22 cellular contexts compared by ENCODE assay signal in genomic region chr13:21569686-21570085, GRCh38. TPM values are rescaled to one million over a fixed set of nuclear protein-coding genes. Genes with fewer than 3 reads are reported as not detected.
DNase-seq lines count a peak whose midpoint lies in the region; ATAC-seq lines count a peak whose summit lies in the region.
"Had no signal": no experiment of that assay in that cellular context is flagged by ENCODE, and none has a peak within 500 bp of the region (broad histone marks: within the 10 kb centered on the region; RNA-seq: fewer than 3 reads in every experiment).

No MANE protein-coding gene starts in this region.

- peak overlapping the region; percentile 30 for H3K4me2 ChIP-seq in Karpas-422 (ENCODE audit: low read depth, low read length, poor library complexity, severe bottlenecking)
- H3K4me2 ChIP-seq: A549; BLaER1 treated with 17β-estradiol and CSF1 and Interleukin-3, amounts not matched to agents 10 nM and 100 nM had no signal

- H3K4me3 Mint-ChIP-seq in T-helper 17 cell (no peak overlapping the region), memory B cell (no peak overlapping the region)
- H3K4me3 Mint-ChIP-seq in effector memory CD8-positive, alpha-beta T cell, result no peak overlapping the region
- H3K4me3 Mint-ChIP-seq: CD14-positive monocyte; CD4-positive, alpha-beta T cell; CD8-positive, alpha-beta memory T cell; HFFc6 had no signal

- no peaks in the 10 kb centered on the region for H3K27me3 ChIP-seq in Karpas-422 (ENCODE audit: low read length)
- H3K27me3 ChIP-seq: BE2C; BLaER1 treated with 17β-estradiol and CSF1 and Interleukin-3, amounts not matched to agents 10 nM and 100 nM had no signal

- no peak overlapping the region for H2AFZ ChIP-seq in Karpas-422 (ENCODE audit: low read length)

- H3K9me3 ChIP-seq in Karpas-422 (ENCODE audit: low read length) (no peaks in the 10 kb centered on the region), T-helper 17 cell (ENCODE audit: control insufficient read depth, low read length, poor library complexity, severe bottlenecking) (no peaks in the 10 kb centered on the region)
- H3K9me3 ChIP-seq: A549; BE2C; BLaER1 treated with 17β-estradiol and CSF1 and Interleukin-3, amounts not matched to agents 10 nM and 100 nM; HAP-1 had no signal

- peaks cover 11% of the 10 kb centered on the region for H3K36me3 ChIP-seq in Karpas-422 (ENCODE audit: insufficient read depth, low read length)

- H3K4me1 Mint-ChIP-seq in T-helper 17 cell (peaks cover 26% of the 10 kb centered on the region), memory B cell (peaks cover 30% of the 10 kb centered on the region)
- peaks cover 26 to 47% of the 10 kb centered on the region in 2 donors for H3K4me1 Mint-ChIP-seq in effector memory CD8-positive, alpha-beta T cell (ENCODE audit: low read depth in 2 of 2)

- DNase-seq in Karpas-422 (no peak), T-helper 17 cell (no peak), memory B cell (ENCODE audit: low spot score in 2 of 2) (no peak), DMS79 treated with DMSO at 0.1 percent for 48 hours (lab: John Stamatoyannopoulos, UW) (no peak)
- no peak for DNase-seq in effector memory CD8-positive, alpha-beta T cell
- DNase-seq: 8988T; ACHN; AML-193; BE2C; CD4-positive, alpha-beta T cell; CD8-positive, alpha-beta memory T cell; DMS 273 treated with DMSO at 0.1 percent for 48 hours; DMS79; GF-D8; GOT3; HFFc6 had no signal

- no peaks in the 10 kb centered on the region for H4K20me1 ChIP-seq in Karpas-422 (ENCODE audit: insufficient read depth, low read depth, low read length)

- H3K36me3 Mint-ChIP-seq in T-helper 17 cell (ENCODE audit: low read depth), result peaks cover 5% of the 10 kb centered on the region
- peaks cover 18% of the 10 kb centered on the region for H3K36me3 Mint-ChIP-seq in effector memory CD8-positive, alpha-beta T cell (ENCODE audit: insufficient read depth)
- H3K36me3 Mint-ChIP-seq in memory B cell, result peaks cover 15% of the 10 kb centered on the region

- H3K9me2 ChIP-seq in Karpas-422 (replicated peaks; ENCODE audit: insufficient read depth, low read length), result no peaks in the 10 kb centered on the region

- no peaks in the 10 kb centered on the region for H3K9me3 Mint-ChIP-seq in effector memory CD8-positive, alpha-beta T cell
- no peaks in the 10 kb centered on the region for H3K9me3 Mint-ChIP-seq in memory B cell
- H3K9me3 Mint-ChIP-seq: CD14-positive monocyte; CD4-positive, alpha-beta T cell; HFFc6 had no signal

- peaks cover 83% of the 10 kb centered on the region for H3K79me2 ChIP-seq in Karpas-422 (ENCODE audit: low read length)

- H3K9ac ChIP-seq in Karpas-422 (ENCODE audit: low read length), result no peak overlapping the region
- H3K9ac ChIP-seq: BLaER1 treated with 17β-estradiol and CSF1 and Interleukin-3, amounts not matched to agents 10 nM and 100 nM had no signal

- no peak overlapping the region for H3K4me3 ChIP-seq in Karpas-422 (ENCODE audit: low read length)
- H3K4me3 ChIP-seq: A549; BLaER1 treated with 17β-estradiol and CSF1 and Interleukin-3, amounts not matched to agents 10 nM and 100 nM; HAP-1 had no signal

- H3K27me3 Mint-ChIP-seq in T-helper 17 cell (no peaks in the 10 kb centered on the region), memory B cell (no peaks in the 10 kb centered on the region)
- no peaks in the 10 kb centered on the region for H3K27me3 Mint-ChIP-seq in effector memory CD8-positive, alpha-beta T cell
- H3K27me3 Mint-ChIP-seq: CD4-positive, alpha-beta T cell; CD8-positive, alpha-beta memory T cell had no signal

- peak overlapping the region; percentile 9 for H3K27ac Mint-ChIP-seq in T-helper 17 cell
- peak overlapping the region; percentile 0 to 19 for H3K27ac Mint-ChIP-seq in effector memory CD8-positive, alpha-beta T cell
- H3K27ac Mint-ChIP-seq in memory B cell, result peak overlapping the region; percentile 43
- H3K27ac Mint-ChIP-seq: CD14-positive monocyte; CD4-positive, alpha-beta T cell; HFFc6 had no signal

- H3K27ac ChIP-seq in Karpas-422 (ENCODE audit: low read length), result no peak overlapping the region
- H3K27ac ChIP-seq: A549; BLaER1 treated with 17β-estradiol and CSF1 and Interleukin-3, amounts not matched to agents 10 nM and 100 nM had no signal

- no peak for ATAC-seq in T-helper 17 cell
- no peak for ATAC-seq in effector memory CD8-positive, alpha-beta T cell (replicated peaks)
- no peak for ATAC-seq in memory B cell (ENCODE audit: low read depth)
- ATAC-seq in HG02852 (IDR thresholded peaks at IDR 0.05; ENCODE audit: unreplicated experiment), result no peak
- no peak for ATAC-seq in HG03457 (IDR thresholded peaks at IDR 0.05; ENCODE audit: unreplicated experiment)
- ATAC-seq: A549 had no signal

- H3K4me1 ChIP-seq in Karpas-422 (ENCODE audit: low read length), result peaks cover 32% of the 10 kb centered on the region
- H3K4me1 ChIP-seq: A549; BE2C; BLaER1 treated with 17β-estradiol and CSF1 and Interleukin-3, amounts not matched to agents 10 nM and 100 nM had no signal

RNA-seq across cellular contexts. Expression of gene MICU2, which starts 34.3 kb away (rescaled TPM):
- 60.1 and 79.1 TPM in 2 replicates for total RNA-seq in Karpas-422 (2014; rRNA removed; shearing (Covaris generic); ENCODE audit: low replicate concordance)
- 10 to 100 TPM; 30.9 to 31.4 TPM for total RNA-seq in T-helper 17 cell
